In genomic region chr1:167924553-167925223, GRCh38 we compare ENCODE assay signal across 19 cellular contexts. TPM values are rescaled to one million over a fixed set of nuclear protein-coding genes. Genes with fewer than 3 reads are reported as not detected.
"Had no signal": no experiment of that assay in that cellular context is flagged by ENCODE, and none has a peak within 500 bp of the region (broad histone marks: within the 10 kb centered on the region; RNA-seq: fewer than 3 reads in every experiment).

No MANE protein-coding gene starts in this region.

- H2AFZ ChIP-seq: hepatocyte had no signal

- H3K27me3 ChIP-seq: foreskin keratinocyte, hepatocyte, right atrium auricular region, stomach, transverse colon had no signal

- H3K9me3 ChIP-seq: right atrium auricular region, stomach, thoracic aorta, transverse colon had no signal

- FAIRE-seq: colon, small intestine had no signal

- H3K27ac ChIP-seq: foreskin keratinocyte, right atrium auricular region, thoracic aorta, transverse colon had no signal

- H3K4me3 ChIP-seq: hepatocyte, right atrium auricular region, stomach, thoracic aorta, transverse colon had no signal

- H3K4me2 ChIP-seq: hepatocyte had no signal

- ATAC-seq: foreskin keratinocyte; left colon; naive thymus-derived CD4-positive, alpha-beta T cell had no signal

- DNase-seq: foreskin keratinocyte; head of caudate nucleus; left colon; naive thymus-derived CD4-positive, alpha-beta T cell; posterior cingulate gyrus; small intestine; stimulated activated CD4-positive, alpha-beta T cell treated with anti-CD3 and anti-CD28 coated beads, Interleukin-12 subunit alpha, Interleukin-12 subunit beta, amount 100 ng/mL, for 4 hours; stimulated activated naive CD4-positive, alpha-beta T cell; stomach; substantia nigra; transverse colon had no signal

- H3K36me3 ChIP-seq: right atrium auricular region, thoracic aorta, transverse colon had no signal

RNA-seq across cellular contexts. Expression of gene ADCY10, which starts 10.8 kb away (rescaled TPM):
- total RNA-seq: epithelial cell of proximal tubule, kidney epithelial cell, lung microvascular endothelial cell, mononuclear cell, stomach had no signal
